12 cellular contexts compared by ENCODE assay signal in the genomic region with DNA sequence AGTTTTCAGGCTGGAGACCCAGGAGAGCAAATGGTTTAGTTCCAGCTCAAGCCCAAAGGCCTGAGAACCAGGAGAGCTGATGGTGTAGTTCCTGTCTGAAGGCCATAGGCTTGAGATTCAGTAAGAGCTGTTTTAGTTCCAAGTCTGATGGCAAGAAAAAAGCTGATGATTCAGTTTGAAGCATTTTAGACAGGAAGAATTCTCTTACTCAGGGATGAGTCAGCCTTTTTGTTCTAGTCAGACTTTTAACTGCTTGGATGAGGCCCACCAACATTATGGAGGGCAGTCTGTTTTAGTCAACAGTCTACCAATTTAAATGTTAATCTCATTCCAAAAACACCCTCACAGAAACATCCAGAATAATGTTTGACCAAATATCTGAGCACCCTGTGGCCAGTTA. TPM values are rescaled to one million over a fixed set of nuclear protein-coding genes. Genes with fewer than 3 reads are reported as not detected.
DNase-seq lines count a peak whose midpoint lies in the region; TF ChIP-seq lines count a peak whose summit lies in the region.
"Had no signal": no experiment of that assay in that cellular context is flagged by ENCODE, and none has a peak within 500 bp of the region (broad histone marks: within the 10 kb centered on the region; RNA-seq: fewer than 3 reads in every experiment).

No MANE protein-coding gene starts in this region.

- DNase-seq in stimulated activated CD4-positive, alpha-beta T cell treated with anti-CD3 and anti-CD28 coated beads, Interleukin-15, amount 100 ng/mL, for 24 hours, result peak; percentile 3
- no peak for DNase-seq in stimulated activated CD4-positive, alpha-beta T cell treated with anti-CD3 and anti-CD28 coated beads, Interleukin-4, amount 100 ng/mL, for 1 hour
- DNase-seq in RPMI7951 (ENCODE audit: low read depth) (peak; percentile 89), fibroblast of gingiva (ENCODE audit: low read depth) (peak; percentile 74), stromal cell of bone marrow (ENCODE audit: low read depth) (peak; percentile 92), NCI-H128 (lab: John Stamatoyannopoulos, UW; ENCODE audit: unreplicated experiment) (no peak), dorsolateral prefrontal cortex (no peak), endothelial cell (ENCODE audit: low spot score) (no peak)
- DNase-seq: caudate nucleus, NCI-H2171 treated with DMSO at 0.1 percent for 48 hours, uterus had no signal

- intact Hi-C loops in dorsolateral prefrontal cortex (cut with DNase I), result loop anchor here in 1 of 2 donors (5.0 kb wide), 1 partner anchor 88 kb away; no protein-coding TSS in a partner anchor

- H3K4me3 ChIP-seq in dorsolateral prefrontal cortex, result no peak overlapping the region
- H3K4me3 ChIP-seq: uterus had no signal

- H3K27me3 Mint-ChIP-seq in endothelial cell (ENCODE audit: unreplicated experiment), result no peaks in the 10 kb centered on the region

- no peaks in the 10 kb centered on the region for H3K4me1 Mint-ChIP-seq in endothelial cell (ENCODE audit: unreplicated experiment)

- peaks cover 5% of the 10 kb centered on the region for H3K36me3 Mint-ChIP-seq in endothelial cell (ENCODE audit: low read depth, unreplicated experiment)

- no peak overlapping the region for H3K27ac Mint-ChIP-seq in endothelial cell (ENCODE audit: unreplicated experiment)

- no peak overlapping the region for H3K4me3 Mint-ChIP-seq in endothelial cell (ENCODE audit: unreplicated experiment)

- H3K27ac ChIP-seq in dorsolateral prefrontal cortex, result peak overlapping the region in 7 of 59 donors; percentile 2 to 45 (median 23)
- H3K27ac ChIP-seq: uterus, VCaP had no signal

- H3K9me3 Mint-ChIP-seq in endothelial cell (ENCODE audit: unreplicated experiment), result no peaks in the 10 kb centered on the region

- no peak for TF ChIP-seq CTCF in dorsolateral prefrontal cortex (IDR thresholded peaks at IDR 0.05 in 54 of 56, conservative IDR thresholded peaks at IDR 0.05 in 2 of 56; ENCODE audit: low read depth in 1 of 56, partially characterized antibody in 56 of 56)
- no peak for TF ChIP-seq CTCF in endothelial cell (IDR thresholded peaks at IDR 0.05; ENCODE audit: unreplicated experiment)

- no peaks in the 10 kb centered on the region for H3K27me3 ChIP-seq in dorsolateral prefrontal cortex
- H3K27me3 ChIP-seq: uterus had no signal

RNA-seq across cellular contexts. Expression of a gene that starts 2.5 kb away (rescaled TPM):
- total RNA-seq in RPMI7951 (2014; rRNA removed; shearing (Covaris generic)), result 20.4 and 21.4 TPM in 2 replicates
- total RNA-seq in dorsolateral prefrontal cortex (10 to 100 TPM; 22.8 to 52.6 (median 35.5) TPM), endothelial cell (ENCODE audit: unreplicated experiment) (18.4 TPM)

RNA-seq across cellular contexts. Expression of a gene that starts 10.4 kb away (rescaled TPM):
- total RNA-seq in RPMI7951 (2014; rRNA removed; shearing (Covaris generic)), result not detected in 2 replicates
- 1 to 10 TPM; 1.2 to 6.0 (median 3.0) TPM for total RNA-seq in dorsolateral prefrontal cortex
- total RNA-seq in endothelial cell (ENCODE audit: unreplicated experiment), result 0.44 TPM

RNA-seq across cellular contexts. Expression of a gene that starts 11.9 kb away (rescaled TPM):
- 14.4 and 15.7 TPM in 2 replicates for total RNA-seq in RPMI7951 (2014; rRNA removed; shearing (Covaris generic))
- total RNA-seq in dorsolateral prefrontal cortex (10 to 100 TPM in 113 of 120 experiments, 1 to 10 TPM in 7; 7.8 to 21.4 (median 13.0) TPM), endothelial cell (ENCODE audit: unreplicated experiment) (9.7 TPM)

RNA-seq across cellular contexts. Expression of a gene that starts 17.4 kb away (rescaled TPM):
- total RNA-seq in RPMI7951 (2014; rRNA removed; shearing (Covaris generic)), result 5.0 and 6.2 TPM in 2 replicates
- total RNA-seq in dorsolateral prefrontal cortex (1 to 10 TPM; 3.5 to 8.7 (median 6.2) TPM), endothelial cell (ENCODE audit: unreplicated experiment) (10.6 TPM)

RNA-seq across cellular contexts. Expression of a gene that starts 44.4 kb away (rescaled TPM):
- 16.7 and 21.0 TPM in 2 replicates for total RNA-seq in RPMI7951 (2014; rRNA removed; shearing (Covaris generic))
- total RNA-seq in dorsolateral prefrontal cortex (10 to 100 TPM in 85 of 120 experiments, 1 to 10 TPM in 35; 6.4 to 20.1 (median 11.0) TPM), endothelial cell (ENCODE audit: unreplicated experiment) (17.5 TPM)

Comparison
In these comparisons a context has a peak if more than half of its experiments do, and no peak if none do; other contexts are left out.
1. DNase-seq: peak in stimulated activated CD4-positive, alpha-beta T cell treated with anti-CD3 and anti-CD28 coated beads, Interleukin-15, amount 100 ng/mL, for 24 hours (single experiment), RPMI7951 (single experiment), fibroblast of gingiva (single experiment) and stromal cell of bone marrow (single experiment); none in stimulated activated CD4-positive, alpha-beta T cell treated with anti-CD3 and anti-CD28 coated beads, Interleukin-4, amount 100 ng/mL, for 1 hour (single experiment), NCI-H128 (single experiment), dorsolateral prefrontal cortex (0 of 10) and endothelial cell (single experiment).